18 cellular contexts compared by ENCODE assay signal in the genomic region with DNA sequence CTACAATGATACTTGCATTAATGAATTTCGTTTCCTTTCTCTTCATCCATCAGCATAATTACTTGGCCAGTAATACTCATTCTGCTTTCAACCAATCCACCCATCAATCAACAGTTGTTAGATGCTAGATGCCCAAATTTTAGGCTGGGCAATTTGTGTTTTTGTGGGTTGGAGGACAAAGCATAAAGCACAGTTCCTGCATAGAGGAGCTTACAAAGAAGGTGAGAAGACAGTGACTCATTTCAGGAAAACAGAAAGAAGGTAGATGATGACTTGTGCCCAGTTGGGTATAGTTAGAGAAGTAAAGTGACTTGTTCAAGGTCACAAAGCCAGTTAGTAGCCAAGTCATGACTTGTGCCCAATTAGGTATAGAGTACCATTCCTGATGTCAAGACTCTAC.
DNase-seq lines count a peak whose midpoint lies in the region; ATAC-seq and TF ChIP-seq lines count a peak whose summit lies in the region.
"Had no signal": no experiment of that assay in that cellular context is flagged by ENCODE, and none has a peak within 500 bp of the region (broad histone marks: within the 10 kb centered on the region; RNA-seq: fewer than 3 reads in every experiment).

No MANE protein-coding gene starts in this region.

- peak; percentile 26 to 82 for ATAC-seq in activated T-cell treated with anti-CD3 and anti-CD28 coated beads, Interleukin-2, amount 50 U/mL, for 72 hours (replicated peaks in 1 of 2)
- peak; percentile 72 for ATAC-seq in HG02610 (IDR thresholded peaks at IDR 0.05; ENCODE audit: unreplicated experiment)
- peak; percentile 67 for ATAC-seq in HG03442 (IDR thresholded peaks at IDR 0.05; ENCODE audit: unreplicated experiment)
- no peak for ATAC-seq in HG03097 (IDR thresholded peaks at IDR 0.05; ENCODE audit: low FRiP score, unreplicated experiment)
- ATAC-seq: activated CD8-positive, alpha-beta memory T cell treated with anti-CD3 and anti-CD28 coated beads, Interleukin-2, amount 10 ng/mL, durations not matched to agents 7 days and 5 days; CD8-positive, alpha-beta T cell; SK-N-SH treated with all-trans-retinoic acid at 6 μM for 48 hours had no signal

- H3K36me3 ChIP-seq in suprapubic skin, result no peaks in the 10 kb centered on the region
- H3K36me3 ChIP-seq: cardiac muscle cell had no signal

- peak overlapping the region; percentile 24 for H3K27ac ChIP-seq in suprapubic skin
- H3K27ac ChIP-seq: cardiac muscle cell, GM23248, PC-9 had no signal

- no peak overlapping the region for H3K27ac Mint-ChIP-seq in activated T-cell treated with anti-CD3 and anti-CD28 coated beads, Interleukin-2, amount 50 U/mL, for 72 hours
- H3K27ac Mint-ChIP-seq: activated CD8-positive, alpha-beta memory T cell treated with anti-CD3 and anti-CD28 coated beads, Interleukin-2, amount 10 ng/mL, durations not matched to agents 7 days and 5 days; CD8-positive, alpha-beta T cell; endodermal cell had no signal

- no peak for DNase-seq in activated T-cell treated with anti-CD3 and anti-CD28 coated beads, Interleukin-2, amount 50 U/mL, for 72 hours
- DNase-seq in activated T-cell treated with anti-CD3 and anti-CD28 coated beads for 4 hours (no peak), suprapubic skin (ENCODE audit: low spot score in 2 of 2) (no peak), iPS-NIHi7 (ENCODE audit: extremely low spot score) (no peak), COLO668 (lab: John Stamatoyannopoulos, UW; ENCODE audit: unreplicated experiment) (no peak)
- DNase-seq: activated CD8-positive, alpha-beta memory T cell treated with anti-CD3 and anti-CD28 coated beads, Interleukin-2, amount 10 ng/mL, durations not matched to agents 7 days and 5 days; activated naive CD4-positive, alpha-beta T cell treated with anti-CD3 and anti-CD28 coated beads, Interleukin-2, amount 50 U/mL, for 16 hours; CD8-positive, alpha-beta T cell; endodermal cell; GM23248; NCI-H510A treated with DMSO at 0.1 percent for 48 hours; PC-9 had no signal

- peaks cover 6% of the 10 kb centered on the region for H3K27me3 Mint-ChIP-seq in activated T-cell treated with anti-CD3 and anti-CD28 coated beads, Interleukin-2, amount 50 U/mL, for 72 hours (ENCODE audit: low read depth)
- H3K27me3 Mint-ChIP-seq: activated CD8-positive, alpha-beta memory T cell treated with anti-CD3 and anti-CD28 coated beads, Interleukin-2, amount 10 ng/mL, durations not matched to agents 7 days and 5 days had no signal

- no peaks in the 10 kb centered on the region for H3K36me3 Mint-ChIP-seq in activated T-cell treated with anti-CD3 and anti-CD28 coated beads, Interleukin-2, amount 50 U/mL, for 72 hours (ENCODE audit: insufficient read depth in 2 of 2)
- H3K36me3 Mint-ChIP-seq: activated CD8-positive, alpha-beta memory T cell treated with anti-CD3 and anti-CD28 coated beads, Interleukin-2, amount 10 ng/mL, durations not matched to agents 7 days and 5 days; CD8-positive, alpha-beta T cell had no signal

- H3K9me3 Mint-ChIP-seq in activated T-cell treated with anti-CD3 and anti-CD28 coated beads, Interleukin-2, amount 50 U/mL, for 72 hours, result peaks cover 0 to 8% of the 10 kb centered on the region in 2 donors
- H3K9me3 Mint-ChIP-seq: CD8-positive, alpha-beta T cell; endodermal cell had no signal

- H3K27me3 ChIP-seq in suprapubic skin, result no peaks in the 10 kb centered on the region
- H3K27me3 ChIP-seq: cardiac muscle cell had no signal

- TF ChIP-seq POLR2A in suprapubic skin (IDR thresholded peaks at IDR 0.05), result no peak

- no peak for TF ChIP-seq CTCF in suprapubic skin (IDR thresholded peaks at IDR 0.05)

- no peak for TF ChIP-seq EP300 in suprapubic skin (IDR thresholded peaks at IDR 0.05)

- no peak overlapping the region for H3K4me3 ChIP-seq in suprapubic skin
- H3K4me3 ChIP-seq: cardiac muscle cell, GM23248, PC-9, skin epidermis had no signal

- peaks cover 7% of the 10 kb centered on the region for H3K4me1 ChIP-seq in suprapubic skin

- H3K4me1 Mint-ChIP-seq in activated T-cell treated with anti-CD3 and anti-CD28 coated beads, Interleukin-2, amount 50 U/mL, for 72 hours (ENCODE audit: low read depth), result peaks cover 19% of the 10 kb centered on the region
- H3K4me1 Mint-ChIP-seq: activated CD8-positive, alpha-beta memory T cell treated with anti-CD3 and anti-CD28 coated beads, Interleukin-2, amount 10 ng/mL, durations not matched to agents 7 days and 5 days; endodermal cell had no signal

- H3K4me3 Mint-ChIP-seq in activated T-cell treated with anti-CD3 and anti-CD28 coated beads, Interleukin-2, amount 50 U/mL, for 72 hours, result no peak overlapping the region
- H3K4me3 Mint-ChIP-seq: activated CD8-positive, alpha-beta memory T cell treated with anti-CD3 and anti-CD28 coated beads, Interleukin-2, amount 10 ng/mL, durations not matched to agents 7 days and 5 days; CD8-positive, alpha-beta T cell; endodermal cell had no signal

- WGBS in suprapubic skin, result 33% methylated on average over 1 of the region's 1 CpG

- H3K9me3 ChIP-seq in suprapubic skin, result no peaks in the 10 kb centered on the region
